25 cellular contexts compared by ENCODE assay signal in the genomic region with DNA sequence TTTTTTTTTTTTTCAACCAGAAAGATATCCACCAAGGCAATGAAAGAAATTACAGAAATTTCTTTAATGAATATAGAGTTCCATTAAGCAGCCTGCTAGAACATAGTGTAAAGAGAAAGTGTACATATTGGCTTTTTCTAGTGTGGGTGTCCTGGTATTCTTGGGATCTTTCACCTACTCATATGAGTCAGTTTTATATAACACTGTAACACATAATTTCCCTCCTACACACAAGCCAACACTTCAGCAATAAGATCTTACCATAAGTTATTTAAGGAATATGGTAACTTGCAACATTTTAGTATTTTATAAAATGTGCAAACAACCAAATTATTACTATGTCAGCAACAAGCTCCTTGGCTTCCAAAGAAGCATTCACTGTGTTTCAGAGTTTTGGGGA.
"Had no signal": no experiment of that assay in that cellular context is flagged by ENCODE, and none has a peak within 500 bp of the region (broad histone marks: within the 10 kb centered on the region; RNA-seq: fewer than 3 reads in every experiment).

No MANE protein-coding gene starts in this region.

- H3K27ac Mint-ChIP-seq: immature natural killer cell; nephron; stimulated activated effector memory CD8-positive, alpha-beta T cell treated with anti-CD3 and anti-CD28 coated beads, Interleukin-12 subunit alpha, Interleukin-12 subunit beta, amount 100 ng/mL, for 72 hours had no signal

- H3K36me3 ChIP-seq: gastroesophageal sphincter, tibial artery, upper lobe of left lung, uterus had no signal

- H3K4me3 Mint-ChIP-seq: immature natural killer cell; naive B cell; nephron; stimulated activated effector memory CD8-positive, alpha-beta T cell treated with anti-CD3 and anti-CD28 coated beads, Interleukin-12 subunit alpha, Interleukin-12 subunit beta, amount 100 ng/mL, for 72 hours had no signal

- H3K36me3 Mint-ChIP-seq: naive B cell; stimulated activated effector memory CD8-positive, alpha-beta T cell treated with anti-CD3 and anti-CD28 coated beads, Interleukin-12 subunit alpha, Interleukin-12 subunit beta, amount 100 ng/mL, for 72 hours had no signal

- H3K9me3 ChIP-seq: gastroesophageal sphincter, tibial artery, upper lobe of left lung, uterus had no signal

- H3K27me3 ChIP-seq: dorsolateral prefrontal cortex, gastroesophageal sphincter, tibial artery, upper lobe of left lung, uterus had no signal

- DNase-seq: cerebellar nuclear complex; cortex of kidney; dorsolateral prefrontal cortex; effector CD8-positive, alpha-beta T cell; foreskin fibroblast; glutamatergic neuron; immature natural killer cell; left colon; left ventricle myocardium superior; mesenchymal stem cell; midbrain; naive B cell; posterior cingulate gyrus; right cardiac atrium; stimulated activated CD4-positive, alpha-beta T cell treated with anti-CD3 and anti-CD28 coated beads, Interleukin-4, amount 100 ng/mL, for 1 hour; stimulated activated CD8-positive, alpha-beta memory T cell treated with anti-CD3 and anti-CD28 coated beads, Interleukin-4, amount 100 ng/mL, for 48 hours; stimulated activated naive CD8-positive, alpha-beta T cell treated with anti-CD3 and anti-CD28 coated beads, Interleukin-15, Interleukin-2, amounts not matched to agents 100 U/mL and 50 U/mL, for 24 hours; tibial artery; upper lobe of left lung; uterus had no signal

- H3K27me3 Mint-ChIP-seq: naive B cell had no signal

- ATAC-seq: esophagus mucosa; gastroesophageal sphincter; left colon; left ventricle myocardium superior; right cardiac atrium; stimulated activated effector memory CD8-positive, alpha-beta T cell treated with anti-CD3 and anti-CD28 coated beads, Interleukin-12 subunit alpha, Interleukin-12 subunit beta, amount 100 ng/mL, for 72 hours; stimulated activated naive CD8-positive, alpha-beta T cell treated with anti-CD3 and anti-CD28 coated beads, Interleukin-15, Interleukin-2, amounts not matched to agents 100 U/mL and 50 U/mL, for 24 hours had no signal

- H3K27ac ChIP-seq: gastroesophageal sphincter, tibial artery, upper lobe of left lung, uterus had no signal

- H3K4me1 Mint-ChIP-seq: immature natural killer cell; naive B cell; nephron; stimulated activated effector memory CD8-positive, alpha-beta T cell treated with anti-CD3 and anti-CD28 coated beads, Interleukin-12 subunit alpha, Interleukin-12 subunit beta, amount 100 ng/mL, for 72 hours had no signal

- H3K4me1 ChIP-seq: gastroesophageal sphincter, tibial artery, upper lobe of left lung, uterus had no signal

- H3K9me3 Mint-ChIP-seq: immature natural killer cell; naive B cell; nephron; stimulated activated effector memory CD8-positive, alpha-beta T cell treated with anti-CD3 and anti-CD28 coated beads, Interleukin-12 subunit alpha, Interleukin-12 subunit beta, amount 100 ng/mL, for 72 hours had no signal

- H3K4me3 ChIP-seq: dorsolateral prefrontal cortex, gastroesophageal sphincter, lung, tibial artery, upper lobe of left lung, uterus had no signal
